ENCODE assay signal across 26 cellular contexts in the genomic region with DNA sequence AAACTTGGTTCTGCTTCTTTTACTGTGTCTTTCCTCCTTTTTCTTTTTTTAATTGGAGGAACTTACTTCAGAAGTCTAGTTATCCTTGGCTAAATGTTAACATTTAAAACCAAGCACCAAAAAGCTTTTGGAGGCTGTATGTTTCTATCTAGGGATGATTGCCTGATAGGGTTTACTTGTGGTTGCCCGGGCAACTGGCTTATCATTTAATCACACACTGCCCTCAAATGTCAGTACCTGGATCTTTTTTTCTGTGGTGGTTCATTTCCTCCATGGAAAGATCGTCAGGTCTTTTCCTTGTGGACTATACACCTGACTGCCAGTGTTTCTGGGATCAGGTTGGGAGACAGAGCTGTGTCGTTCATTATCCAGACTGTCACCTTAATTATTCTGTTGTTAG.
"Had no signal": no experiment of that assay in that cellular context is flagged by ENCODE, and none has a peak within 500 bp of the region (broad histone marks: within the 10 kb centered on the region; RNA-seq: fewer than 3 reads in every experiment).

No MANE protein-coding gene starts in this region.

- DNase-seq: activated B cell treated with CpG ODN at 0.5 μM for 24 hours; activated CD4-positive, alpha-beta T cell treated with anti-CD3 and anti-CD28 coated beads for 48 hours; activated CD4-positive, alpha-beta T cell treated with anti-CD3 and anti-CD28 coated beads, Interleukin-2, amount 50 U/mL, for 1 hour; activated CD4-positive, alpha-beta T cell treated with anti-CD3 and anti-CD28 coated beads, Interleukin-2, amount 50 U/mL, for 48 hours; activated CD8-positive, alpha-beta memory T cell treated with anti-CD3 and anti-CD28 coated beads for 24 hours; activated CD8-positive, alpha-beta T cell treated with anti-CD3 and anti-CD28 coated beads for 36 hours; activated effector memory CD4-positive, alpha-beta T cell treated with Interleukin-2 at 50 U/mL for 16 hours; activated gamma-delta T cell treated with Interleukin-2 at 50 U/mL for 16 hours; activated naive CD4-positive, alpha-beta T cell treated with anti-CD3 and anti-CD28 coated beads, Interleukin-2, amount 50 U/mL, for 16 hours; activated naive CD4-positive, alpha-beta T cell treated with Interleukin-2 at 50 U/mL for 16 hours; activated T-cell treated with anti-CD3 and anti-CD28 coated beads, Interleukin-2, amount 50 U/mL, for 4 hours; amniotic stem cell; anterior cingulate cortex; dorsolateral prefrontal cortex; effector memory CD4-positive, alpha-beta T cell; foreskin fibroblast; head of caudate nucleus; T-helper 17 cell; T1000; WERI-Rb-1 had no signal

- H3K27ac ChIP-seq: coronary artery, WERI-Rb-1 had no signal

- H3K27me3 ChIP-seq: dorsolateral prefrontal cortex had no signal

- H3K4me3 ChIP-seq: coronary artery, dorsolateral prefrontal cortex had no signal

- H3K36me3 ChIP-seq: WERI-Rb-1 had no signal

- FAIRE-seq: astrocyte, frontal cortex had no signal

- ATAC-seq: activated CD4-positive, CD25-positive, alpha-beta regulatory T cell treated with anti-CD3 and anti-CD28 coated beads, Interleukin-2, amount 50 U/mL, for 24 hours; activated CD8-positive, alpha-beta T cell treated with anti-CD3 and anti-CD28 coated beads for 36 hours; activated T-cell treated with anti-CD3 and anti-CD28 coated beads, Interleukin-2, amount 50 U/mL, for 4 hours; activated T-helper 17 cell treated with anti-CD3 and anti-CD28 coated beads, Interleukin-2, amount 50 U/mL, for 72 hours; esophagus mucosa; T-helper 17 cell had no signal
